In genomic region chr6:119349341-119350201, GRCh38 we compare ENCODE assay signal across 1 cellular context.
TF ChIP-seq lines count a peak whose summit lies in the region.

Gene MAN1A1, minus strand, starts transcription at chr6:119349761. Its CDS starts 696 bp downstream, at chr6:119349065.

TF ChIP-seq in K562, 482 proteins besides CTCF, POLR2A, EP300 and RAD21 (continued from another document and continues in another):
- no peak for TF ChIP-seq THRA (IDR thresholded peaks at IDR 0.05)
- peak; percentile 82 for TF ChIP-seq ZEB2 (IDR thresholded peaks at IDR 0.05)
- TF ChIP-seq EP400 (IDR thresholded peaks at IDR 0.05) = peak; percentile 72; the same call in 1 of the 2 replicates
- TF ChIP-seq RCOR1 (IDR thresholded peaks at IDR 0.05; ENCODE audit: borderline replicate concordance in 1 of 2, low read depth in 2 of 2, low read length in 2 of 2) = 0 out of 4 replicates have a peak, but pooled peaks of 1 of the 2 experiments have one; percentile 39
- TF ChIP-seq UBTF (IDR thresholded peaks at IDR 0.05; ENCODE audit: borderline replicate concordance in 1 of 2, low read depth in 2 of 2, low read length in 2 of 2) = peak; percentile 68 to 83; a peak in 3 of 4 replicates
- no peak for TF ChIP-seq ATF2 (CRISPR knock-in tag; IDR thresholded peaks at IDR 0.05)
- TF ChIP-seq GABPA (tag; conservative IDR thresholded peaks at IDR 0.05; ENCODE audit: low read depth) = peak; percentile 55
- TF ChIP-seq ZHX1 (conservative IDR thresholded peaks at IDR 0.05; ENCODE audit: low read length) = 0 out of 2 replicates have a peak, but pooled peaks have one; percentile 22
- 0 out of 2 replicates have a peak, but pooled peaks have one; percentile 49 for TF ChIP-seq DPF2 (IDR thresholded peaks at IDR 0.05)
- TF ChIP-seq ARID4B (CRISPR knock-in tag; IDR thresholded peaks at IDR 0.05) = peak; percentile 78
- TF ChIP-seq CGGBP1 (CRISPR knock-in tag; IDR thresholded peaks at IDR 0.05) = no peak
- peak; percentile 46; the same call in 1 of the 2 replicates for TF ChIP-seq ZNF143 (CRISPR knock-in tag; IDR thresholded peaks at IDR 0.05)
- TF ChIP-seq SNIP1 (IDR thresholded peaks at IDR 0.05; ENCODE audit: low read depth) = no peak
- no peak for TF ChIP-seq USF1 (CRISPR knock-in tag; IDR thresholded peaks at IDR 0.05)
- TF ChIP-seq GTF3C2 (IDR thresholded peaks at IDR 0.05; ENCODE audit: borderline replicate concordance, extremely low read depth, insufficient read length) = no peak
- TF ChIP-seq NELFE (IDR thresholded peaks at IDR 0.05; ENCODE audit: insufficient read depth, insufficient read length) = no peak
- TF ChIP-seq RBM17 (IDR thresholded peaks at IDR 0.05; ENCODE audit: borderline replicate concordance, low read depth, low read length) = no peak
- TF ChIP-seq MLX (CRISPR knock-in tag; conservative IDR thresholded peaks at IDR 0.05) = peak in 1 of 2 experiments; percentile 34; a peak in 1 of 4 replicates
- TF ChIP-seq MTA3 (IDR thresholded peaks at IDR 0.05; ENCODE audit: borderline replicate concordance) = peak; percentile 90; the same call in 1 of the 2 replicates
- TF ChIP-seq MNT (conservative IDR thresholded peaks at IDR 0.05) = peak; percentile 74 to 82
- 0 out of 2 replicates have a peak, but pooled peaks have one; percentile 2 for TF ChIP-seq ZNF316 (IDR thresholded peaks at IDR 0.05)
- TF ChIP-seq TRIM24 (IDR thresholded peaks at IDR 0.05) = 0 out of 4 replicates have a peak, but pooled peaks of 1 of the 2 experiments have one; percentile 24
- peak; percentile 12 to 87; a peak in 1 of 4 replicates for TF ChIP-seq SIN3A (IDR thresholded peaks at IDR 0.05; ENCODE audit: borderline replicate concordance in 2 of 2, control insufficient read depth in 1 of 2, low read depth in 2 of 2, low read length in 2 of 2)
- TF ChIP-seq RFX5 (IDR thresholded peaks at IDR 0.05; ENCODE audit: low read depth, low read length) = no peak
- peak; percentile 54 to 64 for TF ChIP-seq AFF1 (IDR thresholded peaks at IDR 0.05; ENCODE audit: low read depth in 1 of 2, partially characterized antibody in 2 of 2)
- TF ChIP-seq SMAD1 (IDR thresholded peaks at IDR 0.05; ENCODE audit: low read depth, low read length, partially characterized antibody) = no peak
- peak; percentile 81; the same call in 1 of the 2 replicates for TF ChIP-seq RB1 (IDR thresholded peaks at IDR 0.05; ENCODE audit: low read depth)
- TF ChIP-seq HMGN3 (IDR thresholded peaks at IDR 0.05; ENCODE audit: borderline replicate concordance, extremely low read depth, insufficient read length, low read depth, low read length) = peak; percentile 76
